ENCODE assay signal across 3 cellular contexts in the genomic region with DNA sequence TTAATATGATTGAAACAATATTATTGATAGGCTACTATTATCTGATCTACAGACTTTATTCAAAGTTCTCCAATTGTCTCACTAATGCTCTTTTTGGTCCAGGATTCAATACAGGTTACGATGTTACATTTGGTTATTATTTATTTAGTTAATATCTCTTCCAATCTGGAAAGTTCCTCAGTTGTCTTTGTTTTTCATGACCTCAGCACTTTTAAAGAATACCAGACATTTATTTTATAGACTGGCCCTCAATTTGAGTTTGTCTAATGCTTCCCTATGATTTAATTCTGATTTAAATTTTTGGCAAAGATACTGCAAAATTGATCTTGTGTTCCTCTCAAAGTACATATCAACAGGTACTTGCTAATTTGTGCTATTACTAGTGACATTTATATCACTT.
TF ChIP-seq lines count a peak whose summit lies in the region.

No MANE protein-coding gene starts in this region.

TF ChIP-seq in HepG2, 621 proteins besides CTCF, POLR2A, EP300 and RAD21:
- peak; percentile 86 for TF ChIP-seq MAFF (IDR thresholded peaks at IDR 0.05; ENCODE audit: low read depth, low read length)
- TF ChIP-seq MAFK (conservative IDR thresholded peaks at IDR 0.05 in 1 of 2, IDR thresholded peaks at IDR 0.05 in 1 of 2; ENCODE audit: low read length in 2 of 2): peak; percentile 82 to 93
- no peak for TF ChIP-seq HNRNPH1 (optimal IDR thresholded peaks at IDR 0.05; ENCODE audit: low read depth, low read length)
TF ChIP-seq in HepG2: peak in this region for 2.

TF ChIP-seq in IMR-90, 13 proteins besides CTCF, POLR2A, EP300 and RAD21:
- TF ChIP-seq MAFK (IDR thresholded peaks at IDR 0.05; ENCODE audit: low read depth, low read length) (peak; percentile 90), NFE2L2 (IDR thresholded peaks at IDR 0.05; ENCODE audit: low read depth, low read length) (no peak)

TF ChIP-seq in H1, 55 proteins besides CTCF, POLR2A, EP300 and RAD21:
- no peak for TF ChIP-seq TAF1 (IDR thresholded peaks at IDR 0.05; ENCODE audit: low read depth, low read length)
- TF ChIP-seq, protein P1, sequence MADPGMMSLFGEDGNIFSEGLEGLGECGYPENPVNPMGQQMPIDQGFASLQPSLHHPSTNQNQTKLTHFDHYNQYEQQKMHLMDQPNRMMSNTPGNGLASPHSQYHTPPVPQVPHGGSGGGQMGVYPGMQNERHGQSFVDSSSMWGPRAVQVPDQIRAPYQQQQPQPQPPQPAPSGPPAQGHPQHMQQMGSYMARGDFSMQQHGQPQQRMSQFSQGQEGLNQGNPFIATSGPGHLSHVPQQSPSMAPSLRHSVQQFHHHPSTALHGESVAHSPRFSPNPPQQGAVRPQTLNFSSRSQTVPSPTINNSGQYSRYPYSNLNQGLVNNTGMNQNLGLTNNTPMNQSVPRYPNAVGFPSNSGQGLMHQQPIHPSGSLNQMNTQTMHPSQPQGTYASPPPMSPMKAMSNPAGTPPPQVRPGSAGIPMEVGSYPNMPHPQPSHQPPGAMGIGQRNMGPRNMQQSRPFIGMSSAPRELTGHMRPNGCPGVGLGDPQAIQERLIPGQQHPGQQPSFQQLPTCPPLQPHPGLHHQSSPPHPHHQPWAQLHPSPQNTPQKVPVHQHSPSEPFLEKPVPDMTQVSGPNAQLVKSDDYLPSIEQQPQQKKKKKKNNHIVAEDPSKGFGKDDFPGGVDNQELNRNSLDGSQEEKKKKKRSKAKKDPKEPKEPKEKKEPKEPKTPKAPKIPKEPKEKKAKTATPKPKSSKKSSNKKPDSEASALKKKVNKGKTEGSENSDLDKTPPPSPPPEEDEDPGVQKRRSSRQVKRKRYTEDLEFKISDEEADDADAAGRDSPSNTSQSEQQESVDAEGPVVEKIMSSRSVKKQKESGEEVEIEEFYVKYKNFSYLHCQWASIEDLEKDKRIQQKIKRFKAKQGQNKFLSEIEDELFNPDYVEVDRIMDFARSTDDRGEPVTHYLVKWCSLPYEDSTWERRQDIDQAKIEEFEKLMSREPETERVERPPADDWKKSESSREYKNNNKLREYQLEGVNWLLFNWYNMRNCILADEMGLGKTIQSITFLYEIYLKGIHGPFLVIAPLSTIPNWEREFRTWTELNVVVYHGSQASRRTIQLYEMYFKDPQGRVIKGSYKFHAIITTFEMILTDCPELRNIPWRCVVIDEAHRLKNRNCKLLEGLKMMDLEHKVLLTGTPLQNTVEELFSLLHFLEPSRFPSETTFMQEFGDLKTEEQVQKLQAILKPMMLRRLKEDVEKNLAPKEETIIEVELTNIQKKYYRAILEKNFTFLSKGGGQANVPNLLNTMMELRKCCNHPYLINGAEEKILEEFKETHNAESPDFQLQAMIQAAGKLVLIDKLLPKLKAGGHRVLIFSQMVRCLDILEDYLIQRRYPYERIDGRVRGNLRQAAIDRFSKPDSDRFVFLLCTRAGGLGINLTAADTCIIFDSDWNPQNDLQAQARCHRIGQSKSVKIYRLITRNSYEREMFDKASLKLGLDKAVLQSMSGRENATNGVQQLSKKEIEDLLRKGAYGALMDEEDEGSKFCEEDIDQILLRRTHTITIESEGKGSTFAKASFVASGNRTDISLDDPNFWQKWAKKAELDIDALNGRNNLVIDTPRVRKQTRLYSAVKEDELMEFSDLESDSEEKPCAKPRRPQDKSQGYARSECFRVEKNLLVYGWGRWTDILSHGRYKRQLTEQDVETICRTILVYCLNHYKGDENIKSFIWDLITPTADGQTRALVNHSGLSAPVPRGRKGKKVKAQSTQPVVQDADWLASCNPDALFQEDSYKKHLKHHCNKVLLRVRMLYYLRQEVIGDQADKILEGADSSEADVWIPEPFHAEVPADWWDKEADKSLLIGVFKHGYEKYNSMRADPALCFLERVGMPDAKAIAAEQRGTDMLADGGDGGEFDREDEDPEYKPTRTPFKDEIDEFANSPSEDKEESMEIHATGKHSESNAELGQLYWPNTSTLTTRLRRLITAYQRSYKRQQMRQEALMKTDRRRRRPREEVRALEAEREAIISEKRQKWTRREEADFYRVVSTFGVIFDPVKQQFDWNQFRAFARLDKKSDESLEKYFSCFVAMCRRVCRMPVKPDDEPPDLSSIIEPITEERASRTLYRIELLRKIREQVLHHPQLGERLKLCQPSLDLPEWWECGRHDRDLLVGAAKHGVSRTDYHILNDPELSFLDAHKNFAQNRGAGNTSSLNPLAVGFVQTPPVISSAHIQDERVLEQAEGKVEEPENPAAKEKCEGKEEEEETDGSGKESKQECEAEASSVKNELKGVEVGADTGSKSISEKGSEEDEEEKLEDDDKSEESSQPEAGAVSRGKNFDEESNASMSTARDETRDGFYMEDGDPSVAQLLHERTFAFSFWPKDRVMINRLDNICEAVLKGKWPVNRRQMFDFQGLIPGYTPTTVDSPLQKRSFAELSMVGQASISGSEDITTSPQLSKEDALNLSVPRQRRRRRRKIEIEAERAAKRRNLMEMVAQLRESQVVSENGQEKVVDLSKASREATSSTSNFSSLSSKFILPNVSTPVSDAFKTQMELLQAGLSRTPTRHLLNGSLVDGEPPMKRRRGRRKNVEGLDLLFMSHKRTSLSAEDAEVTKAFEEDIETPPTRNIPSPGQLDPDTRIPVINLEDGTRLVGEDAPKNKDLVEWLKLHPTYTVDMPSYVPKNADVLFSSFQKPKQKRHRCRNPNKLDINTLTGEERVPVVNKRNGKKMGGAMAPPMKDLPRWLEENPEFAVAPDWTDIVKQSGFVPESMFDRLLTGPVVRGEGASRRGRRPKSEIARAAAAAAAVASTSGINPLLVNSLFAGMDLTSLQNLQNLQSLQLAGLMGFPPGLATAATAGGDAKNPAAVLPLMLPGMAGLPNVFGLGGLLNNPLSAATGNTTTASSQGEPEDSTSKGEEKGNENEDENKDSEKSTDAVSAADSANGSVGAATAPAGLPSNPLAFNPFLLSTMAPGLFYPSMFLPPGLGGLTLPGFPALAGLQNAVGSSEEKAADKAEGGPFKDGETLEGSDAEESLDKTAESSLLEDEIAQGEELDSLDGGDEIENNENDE (IDR thresholded peaks at IDR 0.05; ENCODE audit: insufficient replicate concordance, low read length): no peak
- TF ChIP-seq, protein P2, sequence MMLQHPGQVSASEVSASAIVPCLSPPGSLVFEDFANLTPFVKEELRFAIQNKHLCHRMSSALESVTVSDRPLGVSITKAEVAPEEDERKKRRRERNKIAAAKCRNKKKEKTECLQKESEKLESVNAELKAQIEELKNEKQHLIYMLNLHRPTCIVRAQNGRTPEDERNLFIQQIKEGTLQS (IDR thresholded peaks at IDR 0.05; ENCODE audit: insufficient read depth, low read depth, low read length): no peak
- TF ChIP-seq CBX5 (IDR thresholded peaks at IDR 0.05; ENCODE audit: low read depth, low read length): no peak
- TF ChIP-seq, protein P3, sequence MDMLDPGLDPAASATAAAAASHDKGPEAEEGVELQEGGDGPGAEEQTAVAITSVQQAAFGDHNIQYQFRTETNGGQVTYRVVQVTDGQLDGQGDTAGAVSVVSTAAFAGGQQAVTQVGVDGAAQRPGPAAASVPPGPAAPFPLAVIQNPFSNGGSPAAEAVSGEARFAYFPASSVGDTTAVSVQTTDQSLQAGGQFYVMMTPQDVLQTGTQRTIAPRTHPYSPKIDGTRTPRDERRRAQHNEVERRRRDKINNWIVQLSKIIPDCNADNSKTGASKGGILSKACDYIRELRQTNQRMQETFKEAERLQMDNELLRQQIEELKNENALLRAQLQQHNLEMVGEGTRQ (IDR thresholded peaks at IDR 0.05; ENCODE audit: low read length): no peak
- no peak for TF ChIP-seq CHD2 (IDR thresholded peaks at IDR 0.05; ENCODE audit: low read length)
- peak; percentile 29; the same call in 1 of the 2 replicates for TF ChIP-seq MAFK (IDR thresholded peaks at IDR 0.05; ENCODE audit: low read depth, low read length)
- no peak for TF ChIP-seq FOSL1 (IDR thresholded peaks at IDR 0.05; ENCODE audit: insufficient read depth, low read depth, low read length)
